Comparison of ENCODE assay signal across 9 cellular contexts in the genomic region with DNA sequence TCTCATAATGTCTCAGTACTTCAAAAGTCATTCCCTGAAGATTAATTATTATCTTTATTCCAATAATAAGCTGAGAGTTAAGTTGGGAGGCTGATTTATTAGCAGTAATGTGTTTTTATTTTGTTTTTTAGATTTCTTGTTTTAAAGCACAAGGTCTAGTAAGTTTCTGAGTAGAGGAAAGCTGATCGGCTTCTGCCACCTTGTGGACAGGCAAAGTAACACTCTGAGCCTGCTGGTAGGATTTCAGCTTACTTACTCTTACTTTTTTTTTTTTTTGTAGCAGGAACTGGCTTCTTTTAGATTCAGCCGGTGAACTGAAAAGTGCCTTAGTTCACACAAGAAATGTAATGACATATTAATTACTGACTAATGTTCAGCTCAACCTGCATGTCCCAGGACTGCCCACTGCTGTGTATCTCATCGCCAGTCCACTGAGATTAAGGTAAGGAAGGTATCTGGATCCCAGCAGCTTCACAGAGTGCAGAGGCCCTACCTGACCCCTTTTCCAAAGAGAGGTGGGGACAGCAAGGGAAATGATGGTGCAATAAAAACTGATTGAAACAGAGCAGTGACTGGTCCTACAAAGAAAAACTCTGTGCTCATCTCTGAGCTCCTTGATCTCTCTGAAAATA.
DNase-seq lines count a peak whose midpoint lies in the region; ATAC-seq, FAIRE-seq and TF ChIP-seq lines count a peak whose summit lies in the region.
"Had no signal": no experiment of that assay in that cellular context is flagged by ENCODE, and none has a peak within 500 bp of the region (broad histone marks: within the 10 kb centered on the region; RNA-seq: fewer than 3 reads in every experiment).

No MANE protein-coding gene starts in this region.

- no peak overlapping the region for H3K9ac ChIP-seq in K562 (ENCODE audit: insufficient read depth in 1 of 2, low read depth in 2 of 2, low read length in 2 of 2)

- no peaks in the 10 kb centered on the region for H3K9me1 ChIP-seq in K562 (ENCODE audit: control insufficient read depth, insufficient read depth, low read length)

- CTCF ChIA-PET in K562 (lab: Yijun Ruan, JAX; ENCODE audit: low intra/inter-chr PET ratio) = interaction anchor here (0.7 to 2.3 kb wide), 2 partner anchors 302 to 599 kb away, joined by 3 to 39 read pairs; no protein-coding TSS in a partner anchor

- ATAC-seq in GM19324 (IDR thresholded peaks at IDR 0.05; ENCODE audit: low FRiP score, unreplicated experiment) = peak; percentile 60
- ATAC-seq in K562 = peak; percentile 78
- no peak for ATAC-seq in HG03045 (IDR thresholded peaks at IDR 0.05; ENCODE audit: unreplicated experiment)

- peak; percentile 70 to 75 for TF ChIP-seq RAD21 in K562 (CRISPR knock-in tag; conservative IDR thresholded peaks at IDR 0.05 in 1 of 2, IDR thresholded peaks at IDR 0.05 in 1 of 2)

- no peak overlapping the region for H3K4me2 ChIP-seq in K562 (ENCODE audit: insufficient read depth, low read length)

- H3K4me3 ChIP-seq in K562 (no peak overlapping the region), iPS DF 6.9 (ENCODE audit: low read length) (no peak overlapping the region), spleen (no peak overlapping the region)
- H3K4me3 ChIP-seq: SK-N-MC had no signal

- POLR2A ChIA-PET in K562 (lab: Yijun Ruan, JAX) = interaction anchor here (0.7 to 1.9 kb wide), 2 partner anchors 600 to 1459 kb away, joined by 3 to 4 read pairs; no protein-coding TSS in a partner anchor

- peak; percentile 55 for DNase-seq in COR-L47 (lab: John Stamatoyannopoulos, UW)
- peak; percentile 40 for DNase-seq in HPDE6-E6E7 (ENCODE audit: extremely low spot score)
- peak; percentile 81 for DNase-seq in OCI-M1 (lab: John Stamatoyannopoulos, UW)
- DNase-seq in K562 (ENCODE audit: extremely low read depth in 1 of 4, low spot score in 3 of 4) = peak; percentile 23 to 55 (median 40)
- DNase-seq in iPS DF 6.9 (ENCODE audit: low read depth, low spot score) = peak; percentile 33
- DNase-seq in spleen = no peak

- H3K27me3 ChIP-seq in K562 (ENCODE audit: control insufficient read depth in 2 of 2, insufficient read depth in 2 of 2, low read length in 2 of 2) = no peaks in the 10 kb centered on the region
- H3K27me3 ChIP-seq in iPS DF 6.9 (ENCODE audit: control insufficient read depth, insufficient read depth, low read length) = no peaks in the 10 kb centered on the region; the same call in 1 of the 2 replicates
- H3K27me3 ChIP-seq in spleen (replicated peaks in 1 of 7) = no peaks in the 10 kb centered on the region

- peak; percentile 58 to 73 (median 66) for TF ChIP-seq CTCF in K562 (IDR thresholded peaks at IDR 0.05 in 2 of 3, conservative IDR thresholded peaks at IDR 0.05 in 1 of 3; ENCODE audit: insufficient read depth in 2 of 3, low read depth in 1 of 3, low read length in 3 of 3)
- peak; percentile 14 to 72 (median 59) for TF ChIP-seq CTCF in spleen (IDR thresholded peaks at IDR 0.05 in 8 of 11, conservative IDR thresholded peaks at IDR 0.05 in 3 of 11)

- H4K20me1 ChIP-seq in K562 (replicated peaks; ENCODE audit: control insufficient read depth, insufficient read depth, low read length) = no peaks in the 10 kb centered on the region

- H3K4me1 ChIP-seq in K562 (replicated peaks in 1 of 2; ENCODE audit: control insufficient read depth in 2 of 2, insufficient read depth in 2 of 2, low read length in 2 of 2) = no peaks in the 10 kb centered on the region
- H3K4me1 ChIP-seq in iPS DF 6.9 (ENCODE audit: control insufficient read depth, insufficient read depth, low read length) = peaks cover 2% of the 10 kb centered on the region; the same call in 1 of the 2 replicates
- H3K4me1 ChIP-seq in spleen = no peaks in the 10 kb centered on the region

- H3K9me3 ChIP-seq in K562 (replicated peaks; ENCODE audit: control insufficient read depth, insufficient read depth, low read depth, low read length) (no peaks in the 10 kb centered on the region), iPS DF 6.9 (ENCODE audit: control insufficient read depth, insufficient read depth, low read length) (no peaks in the 10 kb centered on the region), spleen (no peaks in the 10 kb centered on the region)

- no peak overlapping the region for H2AFZ ChIP-seq in K562 (ENCODE audit: low read depth, low read length)

- FAIRE-seq in K562 (lab: Jason Lieb, UNC) = peak; percentile 74

- H3K79me2 ChIP-seq in K562 (ENCODE audit: control insufficient read depth, insufficient read depth, low read length) = no peaks in the 10 kb centered on the region

- BruUV-seq in K562 (replicated peaks; lab: Mats Ljungman, UMichigan) = no TSS peak

- H3K27ac ChIP-seq in K562 (ENCODE audit: extremely low read depth, low read depth, low read length) (no peak overlapping the region), iPS DF 6.9 (ENCODE audit: low read length) (no peak overlapping the region), spleen (no peak overlapping the region)
- H3K27ac ChIP-seq: SK-N-MC had no signal

- TF ChIP-seq POLR2A in K562 (conservative IDR thresholded peaks at IDR 0.05) (no peak), spleen (IDR thresholded peaks at IDR 0.05) (no peak)

- in situ Hi-C loops in K562 (cut with MboI) = loop anchor here (10.0 kb wide), 1 partner anchor 605 kb away; no protein-coding TSS in a partner anchor

- 3% methylated on average over 3 of the region's 3 CpGs for WGBS in K562 (ENCODE audit: insufficient coverage, low coverage, missing lambda C conversion rate)
- no CpG with 5 or more reads among the region's 3 CpGs for WGBS in iPS DF 6.9 (ENCODE audit: insufficient coverage, insufficient read length)
- WGBS in spleen, 5 donors = 37 to 39% (median 37%) methylated on average over 3 of the region's 3 CpGs

- TF ChIP-seq EP300 in K562 (IDR thresholded peaks at IDR 0.05; ENCODE audit: low read length) = no peak

- intact Hi-C loops in K562 (cut with micrococcal nuclease) = loop anchor here (1.0 kb wide), 1 partner anchor 600 kb away; no protein-coding TSS in a partner anchor
- intact Hi-C loops in spleen (cut with DNase I; ENCODE audit: low total_unique reads) = no loop called here

- H3K36me3 ChIP-seq in K562 (ENCODE audit: control insufficient read depth, insufficient read depth, low read length) (no peaks in the 10 kb centered on the region), iPS DF 6.9 (ENCODE audit: control insufficient read depth, insufficient read depth, low read length) (peaks cover 4% of the 10 kb centered on the region; the same call in 1 of the 2 replicates), spleen (peaks cover 0 to 9% (median 0%) of the 10 kb centered on the region in 6 donors)

TF ChIP-seq in K562, 482 proteins besides CTCF, POLR2A, EP300 and RAD21:
- no peak for TF ChIP-seq HNRNPK (IDR thresholded peaks at IDR 0.05; ENCODE audit: low read depth, low read length, poor library complexity, severe bottlenecking)
- no peak for TF ChIP-seq SMARCA4 (IDR thresholded peaks at IDR 0.05)
- peak; percentile 67; the same call in 1 of the 2 replicates for TF ChIP-seq SMC3 (conservative IDR thresholded peaks at IDR 0.05; ENCODE audit: insufficient read depth, low read depth, low read length)
- no peak for TF ChIP-seq DACH1 (IDR thresholded peaks at IDR 0.05; ENCODE audit: partially characterized antibody)
- TF ChIP-seq L3MBTL2 (IDR thresholded peaks at IDR 0.05) = no peak
- peak; percentile 81 for TF ChIP-seq ZNF384 (IDR thresholded peaks at IDR 0.05; ENCODE audit: low read depth, low read length)
- TF ChIP-seq, protein P1, sequence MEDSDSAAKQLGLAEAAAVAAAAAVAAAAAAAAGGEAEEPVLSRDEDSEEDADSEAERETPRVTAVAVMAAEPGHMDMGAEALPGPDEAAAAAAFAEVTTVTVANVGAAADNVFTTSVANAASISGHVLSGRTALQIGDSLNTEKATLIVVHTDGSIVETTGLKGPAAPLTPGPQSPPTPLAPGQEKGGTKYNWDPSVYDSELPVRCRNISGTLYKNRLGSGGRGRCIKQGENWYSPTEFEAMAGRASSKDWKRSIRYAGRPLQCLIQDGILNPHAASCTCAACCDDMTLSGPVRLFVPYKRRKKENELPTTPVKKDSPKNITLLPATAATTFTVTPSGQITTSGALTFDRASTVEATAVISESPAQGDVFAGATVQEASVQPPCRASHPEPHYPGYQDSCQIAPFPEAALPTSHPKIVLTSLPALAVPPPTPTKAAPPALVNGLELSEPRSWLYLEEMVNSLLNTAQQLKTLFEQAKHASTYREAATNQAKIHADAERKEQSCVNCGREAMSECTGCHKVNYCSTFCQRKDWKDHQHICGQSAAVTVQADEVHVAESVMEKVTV (CRISPR knock-in tag; IDR thresholded peaks at IDR 0.05) = peak; percentile 38; the same call in 1 of the 2 replicates
